ENCODE assay signal across 1 cellular context in genomic region chr9:93645921-93646639, GRCh38.
TF ChIP-seq lines count a peak whose summit lies in the region.

No MANE protein-coding gene starts in this region.

TF ChIP-seq in WTC11, 78 proteins besides CTCF, POLR2A, EP300 and RAD21 (continued from another document):
- TF ChIP-seq, protein P1, sequence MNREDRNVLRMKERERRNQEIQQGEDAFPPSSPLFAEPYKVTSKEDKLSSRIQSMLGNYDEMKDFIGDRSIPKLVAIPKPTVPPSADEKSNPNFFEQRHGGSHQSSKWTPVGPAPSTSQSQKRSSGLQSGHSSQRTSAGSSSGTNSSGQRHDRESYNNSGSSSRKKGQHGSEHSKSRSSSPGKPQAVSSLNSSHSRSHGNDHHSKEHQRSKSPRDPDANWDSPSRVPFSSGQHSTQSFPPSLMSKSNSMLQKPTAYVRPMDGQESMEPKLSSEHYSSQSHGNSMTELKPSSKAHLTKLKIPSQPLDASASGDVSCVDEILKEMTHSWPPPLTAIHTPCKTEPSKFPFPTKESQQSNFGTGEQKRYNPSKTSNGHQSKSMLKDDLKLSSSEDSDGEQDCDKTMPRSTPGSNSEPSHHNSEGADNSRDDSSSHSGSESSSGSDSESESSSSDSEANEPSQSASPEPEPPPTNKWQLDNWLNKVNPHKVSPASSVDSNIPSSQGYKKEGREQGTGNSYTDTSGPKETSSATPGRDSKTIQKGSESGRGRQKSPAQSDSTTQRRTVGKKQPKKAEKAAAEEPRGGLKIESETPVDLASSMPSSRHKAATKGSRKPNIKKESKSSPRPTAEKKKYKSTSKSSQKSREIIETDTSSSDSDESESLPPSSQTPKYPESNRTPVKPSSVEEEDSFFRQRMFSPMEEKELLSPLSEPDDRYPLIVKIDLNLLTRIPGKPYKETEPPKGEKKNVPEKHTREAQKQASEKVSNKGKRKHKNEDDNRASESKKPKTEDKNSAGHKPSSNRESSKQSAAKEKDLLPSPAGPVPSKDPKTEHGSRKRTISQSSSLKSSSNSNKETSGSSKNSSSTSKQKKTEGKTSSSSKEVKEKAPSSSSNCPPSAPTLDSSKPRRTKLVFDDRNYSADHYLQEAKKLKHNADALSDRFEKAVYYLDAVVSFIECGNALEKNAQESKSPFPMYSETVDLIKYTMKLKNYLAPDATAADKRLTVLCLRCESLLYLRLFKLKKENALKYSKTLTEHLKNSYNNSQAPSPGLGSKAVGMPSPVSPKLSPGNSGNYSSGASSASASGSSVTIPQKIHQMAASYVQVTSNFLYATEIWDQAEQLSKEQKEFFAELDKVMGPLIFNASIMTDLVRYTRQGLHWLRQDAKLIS (CRISPR knock-in tag; IDR thresholded peaks at IDR 0.05; ENCODE audit: borderline replicate concordance), result no peak
- TF ChIP-seq, protein P2, sequence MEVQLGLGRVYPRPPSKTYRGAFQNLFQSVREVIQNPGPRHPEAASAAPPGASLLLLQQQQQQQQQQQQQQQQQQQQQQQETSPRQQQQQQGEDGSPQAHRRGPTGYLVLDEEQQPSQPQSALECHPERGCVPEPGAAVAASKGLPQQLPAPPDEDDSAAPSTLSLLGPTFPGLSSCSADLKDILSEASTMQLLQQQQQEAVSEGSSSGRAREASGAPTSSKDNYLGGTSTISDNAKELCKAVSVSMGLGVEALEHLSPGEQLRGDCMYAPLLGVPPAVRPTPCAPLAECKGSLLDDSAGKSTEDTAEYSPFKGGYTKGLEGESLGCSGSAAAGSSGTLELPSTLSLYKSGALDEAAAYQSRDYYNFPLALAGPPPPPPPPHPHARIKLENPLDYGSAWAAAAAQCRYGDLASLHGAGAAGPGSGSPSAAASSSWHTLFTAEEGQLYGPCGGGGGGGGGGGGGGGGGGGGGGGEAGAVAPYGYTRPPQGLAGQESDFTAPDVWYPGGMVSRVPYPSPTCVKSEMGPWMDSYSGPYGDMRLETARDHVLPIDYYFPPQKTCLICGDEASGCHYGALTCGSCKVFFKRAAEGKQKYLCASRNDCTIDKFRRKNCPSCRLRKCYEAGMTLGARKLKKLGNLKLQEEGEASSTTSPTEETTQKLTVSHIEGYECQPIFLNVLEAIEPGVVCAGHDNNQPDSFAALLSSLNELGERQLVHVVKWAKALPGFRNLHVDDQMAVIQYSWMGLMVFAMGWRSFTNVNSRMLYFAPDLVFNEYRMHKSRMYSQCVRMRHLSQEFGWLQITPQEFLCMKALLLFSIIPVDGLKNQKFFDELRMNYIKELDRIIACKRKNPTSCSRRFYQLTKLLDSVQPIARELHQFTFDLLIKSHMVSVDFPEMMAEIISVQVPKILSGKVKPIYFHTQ (CRISPR knock-in tag; IDR thresholded peaks at IDR 0.05), result no peak
- TF ChIP-seq E2F5 (CRISPR knock-in tag; IDR thresholded peaks at IDR 0.05) (no peak), GRHL2 (CRISPR knock-in tag; IDR thresholded peaks at IDR 0.05; ENCODE audit: insufficient replicate concordance, severe bottlenecking) (no peak), ZNF317 (CRISPR knock-in tag; IDR thresholded peaks at IDR 0.05; ENCODE audit: borderline replicate concordance, low read depth) (no peak)
